9 cellular contexts compared by ENCODE assay signal in genomic region chr2:124024491-124025348, GRCh38. TPM values are rescaled to one million over a fixed set of nuclear protein-coding genes. Genes with fewer than 3 reads are reported as not detected.
DNase-seq lines count a peak whose midpoint lies in the region; ATAC-seq and TF ChIP-seq lines count a peak whose summit lies in the region.
"Had no signal": no experiment of that assay in that cellular context is flagged by ENCODE, and none has a peak within 500 bp of the region (broad histone marks: within the 10 kb centered on the region; RNA-seq: fewer than 3 reads in every experiment).

Gene CNTNAP5 (plus strand): TSS chr2:124025287. CDS start chr2:124025651, 364 bp downstream.

- TF ChIP-seq CTCF in right atrium auricular region (IDR thresholded peaks at IDR 0.05): no peak
- no peak for TF ChIP-seq CTCF in fibroblast of lung (conservative IDR thresholded peaks at IDR 0.05 in 1 of 2, IDR thresholded peaks at IDR 0.05 in 1 of 2; ENCODE audit: low read depth in 1 of 2, low read length in 2 of 2)
- TF ChIP-seq CTCF in tibial artery (IDR thresholded peaks at IDR 0.05): no peak

- no peaks in the 10 kb centered on the region for H3K36me3 ChIP-seq in right atrium auricular region
- H3K36me3 ChIP-seq in fibroblast of lung (ENCODE audit: control insufficient read depth, insufficient read depth, low read length): no peaks in the 10 kb centered on the region
- no peaks in the 10 kb centered on the region for H3K36me3 ChIP-seq in tibial artery

- H3K36me3 Mint-ChIP-seq in natural killer cell treated with Interleukin-12 subunit alpha and Interleukin-12 subunit beta and Interleukin-15 and Interleukin-18, amount 100 ng/mL, for 72 hours: no peaks in the 10 kb centered on the region

- no peaks in the 10 kb centered on the region for H4K20me1 ChIP-seq in fibroblast of lung (ENCODE audit: control insufficient read depth, extremely low read depth, insufficient read depth, low read length)

- H3K4me2 ChIP-seq in fibroblast of lung (ENCODE audit: extremely low read depth, insufficient read depth, low read length): no peak within 1 kb of the TSS

- H3K4me1 ChIP-seq in right atrium auricular region (peaks cover 0 to 8% of the 10 kb centered on the region in 2 donors), fibroblast of lung (ENCODE audit: control insufficient read depth, extremely low read depth, insufficient read depth, low read length) (no peaks in the 10 kb centered on the region), tibial artery (peaks cover 0 to 5% (median 0%) of the 10 kb centered on the region in 4 donors)

- H3K9ac ChIP-seq in fibroblast of lung (ENCODE audit: insufficient read depth, low read length): no peak within 1 kb of the TSS

- H3K27me3 ChIP-seq in right atrium auricular region (peaks cover 6 to 20% of the 10 kb centered on the region in 2 donors), fibroblast of lung (ENCODE audit: control insufficient read depth, insufficient read depth, low read length) (no peaks in the 10 kb centered on the region), tibial artery (peaks cover 0 to 32% of the 10 kb centered on the region in 2 donors)

- no peak within 1 kb of the TSS for H3K4me3 ChIP-seq in right atrium auricular region
- no peak within 1 kb of the TSS for H3K4me3 ChIP-seq in fibroblast of lung (replicated peaks in 1 of 4; ENCODE audit: control extremely low read depth in 1 of 4, insufficient read depth in 1 of 4, low read depth in 3 of 4, low read length in 4 of 4)
- no peak within 1 kb of the TSS for H3K4me3 ChIP-seq in tibial artery

- H3K9me3 Mint-ChIP-seq in natural killer cell treated with Interleukin-12 subunit alpha and Interleukin-12 subunit beta and Interleukin-15 and Interleukin-18, amount 100 ng/mL, for 72 hours: peaks cover 3% of the 10 kb centered on the region

- no peaks in the 10 kb centered on the region for H3K9me3 ChIP-seq in right atrium auricular region
- H3K9me3 ChIP-seq in fibroblast of lung (ENCODE audit: control insufficient read depth, insufficient read depth, low read depth, low read length): no peaks in the 10 kb centered on the region
- no peaks in the 10 kb centered on the region for H3K9me3 ChIP-seq in tibial artery

- ATAC-seq in Right ventricle myocardium superior (ENCODE audit: poor library complexity) (peak; percentile 71), HG02759 (IDR thresholded peaks at IDR 0.05; ENCODE audit: unreplicated experiment) (no peak)
- peak; percentile 43 to 81 for ATAC-seq in natural killer cell treated with Interleukin-12 subunit alpha and Interleukin-12 subunit beta and Interleukin-15 and Interleukin-18, amount 100 ng/mL, for 72 hours

- H3K79me2 ChIP-seq in fibroblast of lung (ENCODE audit: control insufficient read depth, insufficient read depth, low read length): no peaks in the 10 kb centered on the region

- no peak within 1 kb of the TSS for H3K27ac Mint-ChIP-seq in natural killer cell treated with Interleukin-12 subunit alpha and Interleukin-12 subunit beta and Interleukin-15 and Interleukin-18, amount 100 ng/mL, for 72 hours

- no peak within 1 kb of the TSS for H3K4me3 Mint-ChIP-seq in natural killer cell treated with Interleukin-12 subunit alpha and Interleukin-12 subunit beta and Interleukin-15 and Interleukin-18, amount 100 ng/mL, for 72 hours

- peaks cover 0 to 4% of the 10 kb centered on the region in 2 donors for H3K4me1 Mint-ChIP-seq in natural killer cell treated with Interleukin-12 subunit alpha and Interleukin-12 subunit beta and Interleukin-15 and Interleukin-18, amount 100 ng/mL, for 72 hours (ENCODE audit: low read depth in 2 of 2)

- H3K27ac ChIP-seq in right atrium auricular region (no peak within 1 kb of the TSS), fibroblast of lung (ENCODE audit: insufficient read depth, low read length) (no peak within 1 kb of the TSS), tibial artery (no peak within 1 kb of the TSS)
- H3K27ac ChIP-seq: VCaP had no signal

- intact Hi-C loops in Right ventricle myocardium superior (cut with DNase I) (loop anchor here (5.0 kb wide), 1 partner anchor 788 kb away; no protein-coding TSS in a partner anchor), tibial artery (cut with DNase I; ENCODE audit: low total_unique reads) (no loop called here)

- H2AFZ ChIP-seq in fibroblast of lung (ENCODE audit: low read length): no peak within 1 kb of the TSS

- DNase-seq in Right ventricle myocardium superior (peak; percentile 63), right atrium auricular region (ENCODE audit: low spot score) (no peak), RPMI7951 (ENCODE audit: low read depth) (peak; percentile 21), fibroblast of lung (ENCODE audit: low read depth in 2 of 2) (peak; percentile 17 to 21), tibial artery (no peak)
- no peak for DNase-seq in natural killer cell treated with Interleukin-12 subunit alpha and Interleukin-12 subunit beta and Interleukin-15 and Interleukin-18, amount 100 ng/mL, for 72 hours (ENCODE audit: low spot score)
- no peak for DNase-seq in activated naive CD4-positive, alpha-beta T cell (lab: John Stamatoyannopoulos, UW)

- peaks cover 17% of the 10 kb centered on the region in 2 donors for H3K27me3 Mint-ChIP-seq in natural killer cell treated with Interleukin-12 subunit alpha and Interleukin-12 subunit beta and Interleukin-15 and Interleukin-18, amount 100 ng/mL, for 72 hours

RNA-seq across cellular contexts. Expression of gene CNTNAP5, which starts in this region (rescaled TPM):
- not detected for total RNA-seq in Right ventricle myocardium superior
- not detected for total RNA-seq in right atrium auricular region
- not detected in 2 replicates for total RNA-seq in RPMI7951 (2014; rRNA removed; shearing (Covaris generic))
- not detected in 2 replicates for total RNA-seq in fibroblast of lung
- not detected in 2 replicates for polyA plus RNA-seq in fibroblast of lung
- not detected in 2 replicates for polyA plus RNA-seq in fibroblast of lung (2012)
- polyA minus RNA-seq in fibroblast of lung (ENCODE audit: low replicate concordance): not detected in 2 replicates
- not detected for total RNA-seq in natural killer cell treated with Interleukin-12 subunit alpha and Interleukin-12 subunit beta and Interleukin-15 and Interleukin-18, amount 100 ng/mL, for 72 hours

Comparison
In these comparisons a context has a peak if more than half of its experiments do, and no peak if none do; other contexts are left out.
1. Peak in DNase-seq and ATAC-seq in Right ventricle myocardium superior; RNA of the gene not detected or under 1 TPM.
2. Peak in DNase-seq in RPMI7951; RNA of the gene not detected or under 1 TPM.
3. Peak in DNase-seq in fibroblast of lung; RNA of the gene not detected or under 1 TPM.
4. Peak in ATAC-seq in natural killer cell treated with Interleukin-12 subunit alpha and Interleukin-12 subunit beta and Interleukin-15 and Interleukin-18, amount 100 ng/mL, for 72 hours; RNA of the gene not detected or under 1 TPM.